In genomic region chr2:165617720-165618119, GRCh38 we compare ENCODE assay signal across 23 cellular contexts.
"Had no signal": no experiment of that assay in that cellular context is flagged by ENCODE, and none has a peak within 500 bp of the region (broad histone marks: within the 10 kb centered on the region; RNA-seq: fewer than 3 reads in every experiment).

No MANE protein-coding gene starts in this region.

- H3K36me3 ChIP-seq: adrenal gland, colonic mucosa, esophagus muscularis mucosa, stomach, suprapubic skin, tibial nerve had no signal

- H3K36me3 Mint-ChIP-seq: activated naive CD8-positive, alpha-beta T cell; stimulated activated memory B cell treated with anti-CD40 and anti-IgM and Interleukin-4, amounts not matched to agents 10 μg/mL and 1 μg/mL and 100 μg/mL, for 72 hours had no signal

- DNase-seq: activated T-cell treated with anti-CD3 and anti-CD28 coated beads, Interleukin-2, amount 50 U/mL, for 1 hour; adrenal gland; colonic mucosa; dorsolateral prefrontal cortex; effector memory CD8-positive, alpha-beta T cell; glutamatergic neuron; mesenchymal stem cell; mucosa of descending colon; posterior cingulate gyrus; small intestine; stimulated activated CD4-positive, alpha-beta T cell treated with anti-CD3 and anti-CD28 coated beads, Interleukin-2, amount 100 ng/mL, for 24 hours; stomach; T1000 had no signal

- H3K4me2 ChIP-seq: hepatocyte had no signal

- ATAC-seq: activated T-helper 17 cell treated with anti-CD3 and anti-CD28 coated beads, Interleukin-2, amount 50 U/mL, for 72 hours; effector memory CD8-positive, alpha-beta T cell; mucosa of descending colon; sciatic nerve; stimulated activated memory B cell treated with anti-CD40 and anti-IgM and Interleukin-4, amounts not matched to agents 10 μg/mL and 1 μg/mL and 100 μg/mL, for 72 hours; WTC11 had no signal

- H3K4me1 ChIP-seq: colonic mucosa, esophagus muscularis mucosa had no signal

- H2AFZ ChIP-seq: hepatocyte had no signal

- H3K27ac ChIP-seq: adrenal gland, colonic mucosa, dorsolateral prefrontal cortex, esophagus muscularis mucosa, hepatocyte, stomach, suprapubic skin, tibial nerve had no signal

- H3K9me3 Mint-ChIP-seq: activated T-helper 17 cell treated with anti-CD3 and anti-CD28 coated beads, Interleukin-2, amount 50 U/mL, for 72 hours; neural crest cell had no signal

- H3K4me1 Mint-ChIP-seq: activated T-helper 17 cell treated with anti-CD3 and anti-CD28 coated beads, Interleukin-2, amount 50 U/mL, for 72 hours; stimulated activated memory B cell treated with anti-CD40 and anti-IgM and Interleukin-4, amounts not matched to agents 10 μg/mL and 1 μg/mL and 100 μg/mL, for 72 hours had no signal

- H3K4me3 Mint-ChIP-seq: activated naive CD8-positive, alpha-beta T cell; activated T-helper 17 cell treated with anti-CD3 and anti-CD28 coated beads, Interleukin-2, amount 50 U/mL, for 72 hours; effector memory CD8-positive, alpha-beta T cell; neural crest cell; stimulated activated memory B cell treated with anti-CD40 and anti-IgM and Interleukin-4, amounts not matched to agents 10 μg/mL and 1 μg/mL and 100 μg/mL, for 72 hours; WTC11 had no signal

- H3K27me3 ChIP-seq: adrenal gland, colonic mucosa, dorsolateral prefrontal cortex, esophagus muscularis mucosa, hepatocyte, stomach, suprapubic skin, tibial nerve had no signal

- H3K79me2 ChIP-seq: hepatocyte had no signal

- H3K4me3 ChIP-seq: adrenal gland, colonic mucosa, dorsolateral prefrontal cortex, esophagus muscularis mucosa, hepatocyte, mucosa of descending colon, stomach, suprapubic skin, tibial nerve had no signal

- H3K27ac Mint-ChIP-seq: activated naive CD8-positive, alpha-beta T cell; activated T-helper 17 cell treated with anti-CD3 and anti-CD28 coated beads, Interleukin-2, amount 50 U/mL, for 72 hours; effector memory CD8-positive, alpha-beta T cell; stimulated activated memory B cell treated with anti-CD40 and anti-IgM and Interleukin-4, amounts not matched to agents 10 μg/mL and 1 μg/mL and 100 μg/mL, for 72 hours; WTC11 had no signal

- H3K9me3 ChIP-seq: colonic mucosa, esophagus muscularis mucosa, mucosa of descending colon, stomach, suprapubic skin had no signal
